In the genomic region with DNA sequence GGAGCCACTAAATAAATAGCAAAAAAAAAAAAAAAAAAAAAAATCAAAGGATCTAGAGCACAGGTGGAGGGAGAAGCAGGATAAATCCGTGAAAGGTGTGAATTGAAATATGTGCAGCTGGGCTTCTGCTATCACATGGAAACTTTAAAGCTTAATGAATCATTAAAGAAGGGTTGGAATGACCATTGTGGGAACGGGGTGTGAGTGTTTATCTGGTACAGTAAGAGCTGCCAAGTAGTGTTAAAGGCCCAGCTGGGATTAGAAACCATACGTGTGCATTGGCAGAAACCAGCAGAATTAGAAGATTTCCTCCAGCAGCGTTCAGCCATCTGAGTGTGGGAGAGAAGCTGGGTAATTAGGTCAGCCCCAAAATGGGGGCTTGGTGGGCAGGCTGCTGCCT, we compare ENCODE assay signal across 2 cellular contexts.
A peak's percentile ranks its signal among the peaks of the same experiment; 100 is the strongest.
TF ChIP-seq lines count a peak whose summit lies in the region.

No MANE protein-coding gene starts in this region.

TF ChIP-seq in endothelial cell of umbilical vein, 7 proteins besides CTCF, POLR2A, EP300 and RAD21:
- TF ChIP-seq, protein P1, sequence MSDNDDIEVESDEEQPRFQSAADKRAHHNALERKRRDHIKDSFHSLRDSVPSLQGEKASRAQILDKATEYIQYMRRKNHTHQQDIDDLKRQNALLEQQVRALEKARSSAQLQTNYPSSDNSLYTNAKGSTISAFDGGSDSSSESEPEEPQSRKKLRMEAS (IDR thresholded peaks at IDR 0.05; ENCODE audit: insufficient read depth, insufficient read length), result no peak
- TF ChIP-seq FOS (IDR thresholded peaks at IDR 0.05; ENCODE audit: borderline replicate concordance, insufficient read depth, low read length), result no peak
- no peak for TF ChIP-seq MYC (IDR thresholded peaks at IDR 0.05; ENCODE audit: low read depth, low read length)

TF ChIP-seq in liver, 16 proteins besides CTCF, POLR2A, EP300 and RAD21:
- TF ChIP-seq, protein P2, sequence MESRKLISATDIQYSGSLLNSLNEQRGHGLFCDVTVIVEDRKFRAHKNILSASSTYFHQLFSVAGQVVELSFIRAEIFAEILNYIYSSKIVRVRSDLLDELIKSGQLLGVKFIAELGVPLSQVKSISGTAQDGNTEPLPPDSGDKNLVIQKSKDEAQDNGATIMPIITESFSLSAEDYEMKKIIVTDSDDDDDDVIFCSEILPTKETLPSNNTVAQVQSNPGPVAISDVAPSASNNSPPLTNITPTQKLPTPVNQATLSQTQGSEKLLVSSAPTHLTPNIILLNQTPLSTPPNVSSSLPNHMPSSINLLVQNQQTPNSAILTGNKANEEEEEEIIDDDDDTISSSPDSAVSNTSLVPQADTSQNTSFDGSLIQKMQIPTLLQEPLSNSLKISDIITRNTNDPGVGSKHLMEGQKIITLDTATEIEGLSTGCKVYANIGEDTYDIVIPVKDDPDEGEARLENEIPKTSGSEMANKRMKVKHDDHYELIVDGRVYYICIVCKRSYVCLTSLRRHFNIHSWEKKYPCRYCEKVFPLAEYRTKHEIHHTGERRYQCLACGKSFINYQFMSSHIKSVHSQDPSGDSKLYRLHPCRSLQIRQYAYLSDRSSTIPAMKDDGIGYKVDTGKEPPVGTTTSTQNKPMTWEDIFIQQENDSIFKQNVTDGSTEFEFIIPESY (IDR thresholded peaks at IDR 0.05), result no peak
- TF ChIP-seq SP1 (IDR thresholded peaks at IDR 0.05) (peak; percentile 20), YY1 (IDR thresholded peaks at IDR 0.05) (no peak), HNF4G (IDR thresholded peaks at IDR 0.05) (no peak), FOXA2 (IDR thresholded peaks at IDR 0.05) (no peak)
- TF ChIP-seq, protein P1 (IDR thresholded peaks at IDR 0.05), result no peak
